Comparison of ENCODE assay signal across 8 cellular contexts in the genomic region with DNA sequence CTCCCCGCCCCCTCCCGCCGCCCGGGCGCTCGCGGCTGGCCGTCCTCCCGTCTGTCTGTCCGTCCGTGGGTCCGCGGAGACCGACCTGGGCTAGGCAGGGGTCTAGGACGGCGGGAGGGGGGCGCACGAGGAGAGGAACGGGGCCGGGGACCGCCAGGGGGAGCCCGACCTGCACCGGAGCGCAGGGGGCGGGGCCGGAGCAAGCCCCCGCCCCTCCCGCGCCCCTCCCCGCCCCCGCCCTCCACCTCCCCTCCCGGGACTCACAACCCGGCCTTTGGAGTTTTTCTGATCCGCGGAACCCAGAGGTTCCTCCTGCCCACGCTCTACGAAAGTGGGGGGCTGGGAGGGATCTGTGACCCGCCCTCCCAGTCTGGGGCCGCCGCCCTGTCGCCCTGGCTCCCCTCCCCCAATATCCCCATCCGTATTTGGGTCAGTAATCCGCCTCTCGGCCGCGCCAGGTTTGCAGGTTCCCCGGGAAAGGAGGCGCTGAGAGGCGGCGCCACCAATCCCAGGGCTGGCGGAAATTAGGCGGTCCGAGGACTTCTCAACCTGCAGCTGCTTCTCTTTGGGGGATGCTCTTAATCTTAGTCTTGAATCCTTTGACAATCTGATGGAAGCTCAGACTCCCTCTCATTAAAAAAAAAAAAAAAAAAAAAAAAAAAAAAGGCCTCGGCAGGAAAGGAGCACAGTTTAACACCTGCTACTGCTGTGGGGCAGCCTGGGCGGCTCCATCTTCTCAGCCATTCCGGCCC. TPM values are rescaled to one million over a fixed set of nuclear protein-coding genes. Genes with fewer than 3 reads are reported as not detected.
DNase-seq lines count a peak whose midpoint lies in the region; ATAC-seq, FAIRE-seq and TF ChIP-seq lines count a peak whose summit lies in the region.

No MANE protein-coding gene starts in this region.

- ATAC-seq in GM21526 (IDR thresholded peaks at IDR 0.05; ENCODE audit: low FRiP score, unreplicated experiment) (peak; percentile 57), PC-3 (peak; percentile 68)

- H3F3A ChIP-seq in PC-3 (ENCODE audit: low read length, unreplicated experiment) = no peaks in the 10 kb centered on the region

- FAIRE-seq in frontal cortex (lab: Jason Lieb, UNC) = no peak

- intact Hi-C loops in PC-3 (cut with micrococcal nuclease) = loop anchor here (1.0 kb wide), 2 partner anchors 90 to 115 kb away; no protein-coding TSS in a partner anchor

- H3K9ac ChIP-seq in KMS-11 (peak overlapping the region; percentile 58; the same call in 1 of the 2 replicates), PC-3 (ENCODE audit: low read length) (0 out of 2 replicates have a peak overlapping the region, but pooled peaks have one; percentile 25)

- H3K9me2 ChIP-seq in PC-3 (replicated peaks; ENCODE audit: low read length) = no peaks in the 10 kb centered on the region

- H3K27me3 ChIP-seq in KMS-11 (ENCODE audit: insufficient read depth, low read depth) (no peaks in the 10 kb centered on the region), PC-3 (ENCODE audit: low read length) (no peaks in the 10 kb centered on the region), neutrophil (peaks cover 44% of the 10 kb centered on the region)

- H3K9me3 ChIP-seq in PC-3 (ENCODE audit: low read length) (no peaks in the 10 kb centered on the region), neutrophil (no peaks in the 10 kb centered on the region)

- peak; percentile 11; the same call in 1 of the 2 replicates for TF ChIP-seq CTCF in KMS-11 (conservative IDR thresholded peaks at IDR 0.05; ENCODE audit: low read depth, low read length)
- peak; percentile 47 for TF ChIP-seq CTCF in PC-3 (conservative IDR thresholded peaks at IDR 0.05; ENCODE audit: low read depth, low read length)
- peak; percentile 70 for TF ChIP-seq CTCF in neutrophil (IDR thresholded peaks at IDR 0.05)

- no TSS peak for BruUV-seq in PC-3 (replicated peaks; lab: Mats Ljungman, UMichigan)

- H3K36me3 ChIP-seq in KMS-11 (ENCODE audit: insufficient read depth) = no peaks in the 10 kb centered on the region
- no peaks in the 10 kb centered on the region for H3K36me3 ChIP-seq in PC-3 (ENCODE audit: low read depth, low read length)
- H3K36me3 ChIP-seq in neutrophil = no peaks in the 10 kb centered on the region

- H4K20me1 ChIP-seq in KMS-11 (ENCODE audit: insufficient read depth) = no peaks in the 10 kb centered on the region
- no peaks in the 10 kb centered on the region for H4K20me1 ChIP-seq in PC-3 (ENCODE audit: low read length)

- CTCF ChIA-PET in PC-3 (lab: Charles Lee) = interaction anchor here (0.6 to 0.7 kb wide), 2 partner anchors 122 to 179 kb away, joined by 4 to 5 read pairs; no protein-coding TSS in a partner anchor

- H3K27ac ChIP-seq in KMS-11 (no peak overlapping the region; the same call in 1 of the 2 replicates), PC-3 (ENCODE audit: low read length) (no peak overlapping the region), neutrophil (no peak overlapping the region)

- no peak overlapping the region for H3K4me3 ChIP-seq in KMS-11 (IDR thresholded peaks at IDR 0.05; ENCODE audit: insufficient read depth, low read depth, low read length)
- H3K4me3 ChIP-seq in PC-3 (ENCODE audit: low read length) = peak overlapping the region; percentile 74
- H3K4me3 ChIP-seq in neutrophil (ENCODE audit: low read depth in 1 of 2, low read length in 1 of 2) = peak overlapping the region; percentile 47 to 65

- H3K4me2 ChIP-seq in KMS-11 (peak overlapping the region; percentile 69), PC-3 (ENCODE audit: low read length) (peak overlapping the region; percentile 91)

- POLR2A ChIA-PET in PC-3 (lab: Charles Lee; ENCODE audit: unreplicated experiment) = no interaction called here

- DNase-seq in COLO668 (lab: John Stamatoyannopoulos, UW; ENCODE audit: unreplicated experiment) = peak; percentile 89
- DNase-seq in PC-3 = peak; percentile 56
- peak; percentile 74 for DNase-seq in activated T-helper 9 cell treated with anti-CD3 and anti-CD28 coated beads, Interleukin-2, amount 50 U/mL, for 16 hours (ENCODE audit: low read depth)
- peak; percentile 72 to 85 for DNase-seq in frontal cortex (ENCODE audit: low spot score in 2 of 2)
- DNase-seq in superior temporal gyrus (ENCODE audit: extremely low spot score) = peak; percentile 35

- H3K79me2 ChIP-seq in KMS-11 (ENCODE audit: insufficient read depth, low read depth) (no peaks in the 10 kb centered on the region), PC-3 (ENCODE audit: low read length) (no peaks in the 10 kb centered on the region)

- H3K4me1 ChIP-seq in KMS-11 (ENCODE audit: low read depth, poor library complexity, severe bottlenecking) (peaks cover 14% of the 10 kb centered on the region), PC-3 (ENCODE audit: insufficient read depth, low read length) (peaks cover 2% of the 10 kb centered on the region; the same call in 1 of the 2 replicates), neutrophil (ENCODE audit: control insufficient read depth in 1 of 2, insufficient read depth in 1 of 2, low read depth in 1 of 2, low read length in 1 of 2) (peaks cover 7 to 10% of the 10 kb centered on the region in 2 experiments)

- H2AFZ ChIP-seq in KMS-11 (ENCODE audit: low read depth) (peak overlapping the region; percentile 88), PC-3 (ENCODE audit: low read length) (peak overlapping the region; percentile 81)

RNA-seq across cellular contexts. Expression of a gene that starts 0.9 kb away (rescaled TPM):
- total RNA-seq in PC-3 (2014; rRNA removed) (0.98 and 1.8 TPM in 2 replicates), frontal cortex (11.0 TPM)

RNA-seq across cellular contexts. Expression of a gene that starts 37.8 kb away (rescaled TPM):
- total RNA-seq in PC-3 (2014; rRNA removed) (1.3 and 1.6 TPM in 2 replicates), frontal cortex (10.2 TPM)

Comparison
In these comparisons a context has a peak if more than half of its experiments do, and no peak if none do; other contexts are left out.
1. DNase-seq: peak in every context shown above with its lines; median percentile 89 in COLO668; 78 in frontal cortex; 74 in activated T-helper 9 cell treated with anti-CD3 and anti-CD28 coated beads, Interleukin-2, amount 50 U/mL, for 16 hours; 56 in PC-3; 35 in superior temporal gyrus.
2. CTCF ChIP-seq: peak in every context shown above with its lines; median percentile 70 in neutrophil; 47 in PC-3; 11 in KMS-11.